1 cellular context compared by ENCODE assay signal in the genomic region with DNA sequence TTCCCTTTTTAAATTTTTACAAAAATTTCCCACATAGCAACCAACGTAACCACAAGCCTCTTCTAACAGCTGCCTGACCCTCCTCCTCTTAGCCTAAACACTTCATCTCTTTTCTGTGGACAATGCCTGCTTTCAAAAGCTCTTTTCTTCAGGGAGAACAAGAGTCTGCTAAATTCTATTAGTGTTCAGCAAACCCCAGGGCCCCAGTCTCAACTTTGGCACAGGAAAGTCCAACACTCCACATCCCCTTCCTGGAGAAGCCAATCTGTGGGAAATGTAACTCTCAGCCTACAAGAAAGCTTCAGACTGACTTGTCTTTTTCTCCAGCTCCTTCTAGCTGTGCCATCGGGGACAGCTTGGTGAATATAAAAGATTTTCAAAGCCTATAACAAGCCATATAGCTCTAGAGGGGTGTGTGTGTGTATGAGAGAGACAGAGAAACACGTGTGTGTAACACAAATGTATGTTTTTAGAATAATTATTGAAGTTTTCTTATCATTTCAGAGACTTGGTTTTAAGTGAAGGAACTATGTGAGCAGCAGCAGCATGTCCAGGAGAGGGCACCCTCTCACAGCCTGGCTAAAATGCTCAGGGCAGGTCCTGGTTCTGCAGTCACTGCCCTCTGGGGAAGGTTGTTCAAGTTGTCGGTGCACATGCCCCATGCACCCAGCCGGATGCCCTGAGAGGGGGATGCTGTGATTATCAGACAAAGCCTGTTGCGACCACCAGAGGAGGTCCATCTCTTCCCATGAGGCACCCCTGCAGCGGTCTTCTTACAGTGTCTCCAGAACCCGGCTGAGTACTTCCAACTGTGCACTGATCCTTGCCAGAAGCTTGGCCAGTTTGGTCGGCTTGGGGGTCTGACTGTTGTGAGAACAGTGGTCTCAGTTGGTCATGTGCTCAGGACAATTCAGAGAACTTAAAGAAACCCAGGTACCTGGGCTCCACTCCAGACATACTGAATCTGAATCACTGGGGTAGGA.
TF ChIP-seq lines count a peak whose summit lies in the region.

No MANE protein-coding gene starts in this region.

TF ChIP-seq in K562, 482 proteins besides CTCF, POLR2A, EP300 and RAD21 (continued from another document):
- TF ChIP-seq, protein P1, sequence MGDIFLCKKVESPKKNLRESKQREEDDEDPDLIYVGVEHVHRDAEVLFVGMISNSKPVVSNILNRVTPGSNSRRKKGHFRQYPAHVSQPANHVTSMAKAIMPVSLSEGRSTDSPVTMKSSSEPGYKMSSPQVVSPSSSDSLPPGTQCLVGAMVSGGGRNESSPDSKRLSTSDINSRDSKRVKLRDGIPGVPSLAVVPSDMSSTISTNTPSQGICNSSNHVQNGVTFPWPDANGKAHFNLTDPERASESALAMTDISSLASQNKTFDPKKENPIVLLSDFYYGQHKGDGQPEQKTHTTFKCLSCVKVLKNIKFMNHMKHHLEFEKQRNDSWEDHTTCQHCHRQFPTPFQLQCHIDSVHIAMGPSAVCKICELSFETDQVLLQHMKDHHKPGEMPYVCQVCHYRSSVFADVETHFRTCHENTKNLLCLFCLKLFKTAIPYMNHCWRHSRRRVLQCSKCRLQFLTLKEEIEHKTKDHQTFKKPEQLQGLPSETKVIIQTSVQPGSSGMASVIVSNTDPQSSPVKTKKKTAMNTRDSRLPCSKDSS (IDR thresholded peaks at IDR 0.05; ENCODE audit: low read depth, partially characterized antibody) = no peak
- TF ChIP-seq ZNF347 (CRISPR knock-in tag; IDR thresholded peaks at IDR 0.05; ENCODE audit: low read depth) = no peak
- no peak for TF ChIP-seq CTCFL (IDR thresholded peaks at IDR 0.05; ENCODE audit: borderline replicate concordance, insufficient read depth, low read depth, low read length, poor library complexity, severe bottlenecking)
- peak; percentile 83 for TF ChIP-seq SMC3 (conservative IDR thresholded peaks at IDR 0.05; ENCODE audit: insufficient read depth, low read depth, low read length)
- TF ChIP-seq BRF1 (IDR thresholded peaks at IDR 0.05; ENCODE audit: borderline replicate concordance, extremely low read depth, insufficient read length) = no peak
- TF ChIP-seq, protein P2, sequence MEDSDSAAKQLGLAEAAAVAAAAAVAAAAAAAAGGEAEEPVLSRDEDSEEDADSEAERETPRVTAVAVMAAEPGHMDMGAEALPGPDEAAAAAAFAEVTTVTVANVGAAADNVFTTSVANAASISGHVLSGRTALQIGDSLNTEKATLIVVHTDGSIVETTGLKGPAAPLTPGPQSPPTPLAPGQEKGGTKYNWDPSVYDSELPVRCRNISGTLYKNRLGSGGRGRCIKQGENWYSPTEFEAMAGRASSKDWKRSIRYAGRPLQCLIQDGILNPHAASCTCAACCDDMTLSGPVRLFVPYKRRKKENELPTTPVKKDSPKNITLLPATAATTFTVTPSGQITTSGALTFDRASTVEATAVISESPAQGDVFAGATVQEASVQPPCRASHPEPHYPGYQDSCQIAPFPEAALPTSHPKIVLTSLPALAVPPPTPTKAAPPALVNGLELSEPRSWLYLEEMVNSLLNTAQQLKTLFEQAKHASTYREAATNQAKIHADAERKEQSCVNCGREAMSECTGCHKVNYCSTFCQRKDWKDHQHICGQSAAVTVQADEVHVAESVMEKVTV (CRISPR knock-in tag; IDR thresholded peaks at IDR 0.05) = peak; percentile 81
- TF ChIP-seq TEAD4 (IDR thresholded peaks at IDR 0.05; ENCODE audit: low read length) = no peak
- TF ChIP-seq TEAD4 (CRISPR knock-in tag; IDR thresholded peaks at IDR 0.05; ENCODE audit: borderline replicate concordance) = no peak
- peak; percentile 40; the same call in 1 of the 2 replicates for TF ChIP-seq STAG1 (CRISPR knock-in tag; IDR thresholded peaks at IDR 0.05; ENCODE audit: borderline replicate concordance)
- no peak for TF ChIP-seq NFRKB (IDR thresholded peaks at IDR 0.05; ENCODE audit: low read depth)
- TF ChIP-seq AFF1 (IDR thresholded peaks at IDR 0.05; ENCODE audit: low read depth in 1 of 2, partially characterized antibody in 2 of 2) = no peak
